8 cellular contexts compared by ENCODE assay signal in genomic region chr20:45373353-45374100, GRCh38. TPM values are rescaled to one million over a fixed set of nuclear protein-coding genes. Genes with fewer than 3 reads are reported as not detected.
DNase-seq lines count a peak whose midpoint lies in the region; ATAC-seq and TF ChIP-seq lines count a peak whose summit lies in the region.

No MANE protein-coding gene starts in this region.

- H3K4me1 ChIP-seq in endodermal cell (ENCODE audit: control insufficient read depth, insufficient read depth, low read length) (peaks cover 34% of the 10 kb centered on the region), mesendoderm (ENCODE audit: control insufficient read depth, low read depth, low read length) (peaks cover 11% of the 10 kb centered on the region)

- H3K4me2 ChIP-seq in mesendoderm (ENCODE audit: low read length) = peak overlapping the region; percentile 67

- DNase-seq in NK-92 treated with Interleukin-12 subunit alpha and Interleukin-12 subunit beta, amount 100 ng/mL, for 24 hours (lab: John Stamatoyannopoulos, UW) = peak; percentile 48
- peak; percentile 64 for DNase-seq in activated CD8-positive, alpha-beta memory T cell treated with anti-CD3 and anti-CD28 coated beads, Interleukin-2, amount 50 U/mL, for 24 hours (ENCODE audit: extremely low read depth)
- DNase-seq in endodermal cell (peak; percentile 97), mesendoderm (peak; percentile 91), NCI-H187 treated with DMSO at 0.1 percent for 48 hours (lab: John Stamatoyannopoulos, UW) (no peak)
- DNase-seq in stimulated activated CD8-positive, alpha-beta memory T cell treated with anti-CD3 and anti-CD28 coated beads, Interleukin-12 subunit alpha, Interleukin-12 subunit beta, amount 100 ng/mL, for 4 hours (ENCODE audit: low read depth) = peak; percentile 79

- peaks cover 3% of the 10 kb centered on the region for H3K36me3 Mint-ChIP-seq in endodermal cell (ENCODE audit: low read depth)

- 43 to 64% methylated on average over 11 to 38 of the region's 38 CpGs for WGBS in endodermal cell (ENCODE audit: insufficient coverage in 1 of 2, insufficient read length in 1 of 2), 2 experiments
- no CpG with 5 or more reads among the region's 38 CpGs for WGBS in mesendoderm (ENCODE audit: extremely low coverage, insufficient coverage, low lambda C conversion rate)

- no peak overlapping the region for H2BK5ac ChIP-seq in mesendoderm (ENCODE audit: low read length)

- no peak overlapping the region for H4K5ac ChIP-seq in mesendoderm (ENCODE audit: low read length)

- H3K4me3 Mint-ChIP-seq in endodermal cell = peak overlapping the region; percentile 57

- H2AK5ac ChIP-seq in mesendoderm (ENCODE audit: low read length) = no peak overlapping the region

- no peak overlapping the region for H4K8ac ChIP-seq in mesendoderm (ENCODE audit: low read depth, low read length)

- no peak overlapping the region for H3K4me3 ChIP-seq in endodermal cell (ENCODE audit: low read length)
- no peak overlapping the region for H3K4me3 ChIP-seq in mesendoderm (ENCODE audit: low read length)

- H3K9ac ChIP-seq in endodermal cell (ENCODE audit: extremely low read depth, low read length, poor library complexity, severe bottlenecking) (no peak overlapping the region), mesendoderm (ENCODE audit: low read length) (peak overlapping the region; percentile 38)

- H2BK15ac ChIP-seq in mesendoderm (replicated peaks; ENCODE audit: low read depth) = no peak overlapping the region

- H3K23ac ChIP-seq in mesendoderm (ENCODE audit: low read length) = peak overlapping the region; percentile 57

- no peaks in the 10 kb centered on the region for H3K27me3 ChIP-seq in endodermal cell (ENCODE audit: control insufficient read depth, insufficient read depth, low read length, poor library complexity, severe bottlenecking)
- no peaks in the 10 kb centered on the region for H3K27me3 ChIP-seq in mesendoderm (ENCODE audit: insufficient read depth, low read length, poor library complexity)

- H3K4ac ChIP-seq in mesendoderm (ENCODE audit: low read depth, low read length) = no peak overlapping the region

- H3K27ac Mint-ChIP-seq in endodermal cell = peak overlapping the region; percentile 55

- ATAC-seq in GM18498 (IDR thresholded peaks at IDR 0.05; ENCODE audit: unreplicated experiment) (peak; percentile 65), HG03439 (IDR thresholded peaks at IDR 0.05; ENCODE audit: unreplicated experiment) (peak; percentile 63)

- no peaks in the 10 kb centered on the region for H3K79me2 ChIP-seq in mesendoderm (ENCODE audit: control insufficient read depth, insufficient read depth, low read length)

- H2BK120ac ChIP-seq in mesendoderm (ENCODE audit: low read depth, low read length) = no peak overlapping the region

- H3K79me1 ChIP-seq in mesendoderm (ENCODE audit: low read length) = no peaks in the 10 kb centered on the region

- H3K27ac ChIP-seq in endodermal cell (ENCODE audit: low read depth, low read length) (no peak overlapping the region), mesendoderm (ENCODE audit: low read depth, low read length) (no peak overlapping the region)

- TF ChIP-seq CTCF in endodermal cell (conservative IDR thresholded peaks at IDR 0.05) = peak; percentile 96

- peak overlapping the region; percentile 82 for H3K56ac ChIP-seq in mesendoderm (ENCODE audit: low read length)

- peaks cover 12% of the 10 kb centered on the region for H3K27me3 Mint-ChIP-seq in endodermal cell (ENCODE audit: insufficient read depth)

- H3K9me3 Mint-ChIP-seq in endodermal cell = no peaks in the 10 kb centered on the region

- H3K9me3 ChIP-seq in endodermal cell (ENCODE audit: control insufficient read depth, low read length) = no peaks in the 10 kb centered on the region

- H3K36me3 ChIP-seq in endodermal cell (ENCODE audit: control insufficient read depth, insufficient read depth, low read length) = peaks cover 30% of the 10 kb centered on the region
- no peaks in the 10 kb centered on the region for H3K36me3 ChIP-seq in mesendoderm (ENCODE audit: control insufficient read depth, insufficient read depth, low read length)

- H3K4me1 Mint-ChIP-seq in endodermal cell = peaks cover 37% of the 10 kb centered on the region

- peak overlapping the region; percentile 6 for H3K18ac ChIP-seq in mesendoderm (ENCODE audit: low read length)

RNA-seq across cellular contexts. Expression of gene TP53TG5, which starts 4.6 kb away (rescaled TPM):
- 1 to 10 TPM; 2.0 to 2.4 TPM for total RNA-seq in endodermal cell
- 0.32 TPM for polyA plus RNA-seq in endodermal cell (2013, experiment 1 of 2)
- polyA plus RNA-seq in endodermal cell (2013, experiment 2 of 2) = 0.46 TPM
- 0.07 TPM for polyA plus RNA-seq in mesendoderm (2013, experiment 1 of 2)
- polyA plus RNA-seq in mesendoderm (2013, experiment 2 of 2) = not detected

RNA-seq across cellular contexts. Expression of gene SYS1, which starts 10.6 kb away (rescaled TPM):
- total RNA-seq in endodermal cell = 10 to 100 TPM; 22.1 to 23.8 TPM
- polyA plus RNA-seq in endodermal cell (2013, experiment 1 of 2) = 16.4 TPM
- polyA plus RNA-seq in endodermal cell (2013, experiment 2 of 2) = 15.6 TPM
- 13.8 TPM for polyA plus RNA-seq in mesendoderm (2013, experiment 1 of 2)
- polyA plus RNA-seq in mesendoderm (2013, experiment 2 of 2) = 13.5 TPM

RNA-seq across cellular contexts. Expression of gene SDC4, which starts 25.3 kb away (rescaled TPM):
- 100 to 1,000 TPM in 1 of 2 donors, 10 to 100 TPM in 1; 78.0 to 118 TPM for total RNA-seq in endodermal cell
- 34.2 TPM for polyA plus RNA-seq in endodermal cell (2013, experiment 1 of 2)
- 32.7 TPM for polyA plus RNA-seq in endodermal cell (2013, experiment 2 of 2)
- 33.0 TPM for polyA plus RNA-seq in mesendoderm (2013, experiment 1 of 2)
- 33.2 TPM for polyA plus RNA-seq in mesendoderm (2013, experiment 2 of 2)

RNA-seq across cellular contexts. Expression of gene DBNDD2, which starts 34.6 kb away (rescaled TPM):
- total RNA-seq in endodermal cell = 10 to 100 TPM; 63.2 to 69.1 TPM
- 39.0 TPM for polyA plus RNA-seq in endodermal cell (2013, experiment 1 of 2)
- polyA plus RNA-seq in endodermal cell (2013, experiment 2 of 2) = 41.4 TPM
- 17.5 TPM for polyA plus RNA-seq in mesendoderm (2013, experiment 1 of 2)
- 18.6 TPM for polyA plus RNA-seq in mesendoderm (2013, experiment 2 of 2)

RNA-seq across cellular contexts. Expression of gene PIGT, which starts 42.4 kb away (rescaled TPM):
- total RNA-seq in endodermal cell = 10 to 100 TPM; 83.3 to 90.1 TPM
- polyA plus RNA-seq in endodermal cell (2013, experiment 1 of 2) = 77.8 TPM
- 69.9 TPM for polyA plus RNA-seq in endodermal cell (2013, experiment 2 of 2)
- 67.2 TPM for polyA plus RNA-seq in mesendoderm (2013, experiment 1 of 2)
- polyA plus RNA-seq in mesendoderm (2013, experiment 2 of 2) = 65.0 TPM
